In genomic region chr17:77566151-77566550, GRCh38 we compare ENCODE assay signal across 1 cellular context.
TF ChIP-seq lines count a peak whose summit lies in the region.

No MANE protein-coding gene starts in this region.

TF ChIP-seq in K562, 482 proteins besides CTCF, POLR2A, EP300 and RAD21 (continued from another document):
- TF ChIP-seq ZNF280A (IDR thresholded peaks at IDR 0.05; ENCODE audit: low read depth, partially characterized antibody) (no peak), MEIS2 (IDR thresholded peaks at IDR 0.05; ENCODE audit: partially characterized antibody) (no peak), EWSR1 (IDR thresholded peaks at IDR 0.05; ENCODE audit: borderline replicate concordance, low read depth, partially characterized antibody) (no peak), TARDBP (IDR thresholded peaks at IDR 0.05) (no peak), REST (CRISPR knock-in tag; IDR thresholded peaks at IDR 0.05; ENCODE audit: low read depth) (no peak), CREB3 (tag; conservative IDR thresholded peaks at IDR 0.05; ENCODE audit: low read depth) (no peak), GABPB2 (CRISPR knock-in tag; conservative IDR thresholded peaks at IDR 0.05) (no peak), SAP30 (IDR thresholded peaks at IDR 0.05; ENCODE audit: borderline replicate concordance, insufficient read depth, low read depth, low read length, poor library complexity, severe bottlenecking) (no peak)
